ENCODE assay signal across 32 cellular contexts in the genomic region with DNA sequence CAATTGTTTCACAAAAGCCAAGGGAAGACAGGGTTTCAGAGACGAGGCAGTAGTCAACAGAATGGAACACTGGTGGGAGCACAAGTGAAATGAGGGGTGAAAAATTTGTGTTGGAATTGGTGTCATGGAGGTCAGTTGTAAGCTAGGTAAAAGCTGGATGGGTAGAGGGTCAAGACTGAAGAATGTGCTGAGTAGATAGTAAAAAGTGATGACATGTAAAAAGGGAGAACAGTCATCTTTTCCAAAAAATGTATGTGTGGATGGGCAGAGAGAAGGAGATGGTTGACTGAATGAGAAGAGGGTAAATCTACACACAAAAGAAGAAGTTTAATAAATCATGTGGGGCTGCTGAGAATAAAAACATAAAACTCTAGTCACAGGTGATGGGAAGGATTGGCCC.
"Had no signal": no experiment of that assay in that cellular context is flagged by ENCODE, and none has a peak within 500 bp of the region (broad histone marks: within the 10 kb centered on the region; RNA-seq: fewer than 3 reads in every experiment).

No MANE protein-coding gene starts in this region.

- ATAC-seq: activated CD8-positive, alpha-beta T cell treated with anti-CD3 and anti-CD28 coated beads for 36 hours; activated naive CD4-positive, alpha-beta T cell treated with anti-CD3 and anti-CD28 coated beads, Interleukin-2, amount 50 U/mL, for 72 hours; activated T-cell treated with anti-CD3 and anti-CD28 coated beads, Interleukin-2, amount 50 U/mL, for 4 hours; activated T-cell treated with anti-CD3 and anti-CD28 coated beads, Interleukin-2, amount 50 U/mL, for 72 hours; activated T-helper 17 cell treated with anti-CD3 and anti-CD28 coated beads, Interleukin-2, amount 50 U/mL, for 72 hours; body of pancreas had no signal

- H3K4me1 ChIP-seq: adrenal gland, body of pancreas, breast epithelium had no signal

- H3K4me3 ChIP-seq: adrenal gland, body of pancreas, breast epithelium had no signal

- H3K27ac ChIP-seq: adrenal gland, body of pancreas, brain microvascular endothelial cell, breast epithelium, VCaP had no signal

- H3K27me3 ChIP-seq: adrenal gland, body of pancreas, brain microvascular endothelial cell, breast epithelium had no signal

- H3K36me3 ChIP-seq: adrenal gland, brain microvascular endothelial cell, breast epithelium had no signal

- DNase-seq: activated B cell treated with CpG ODN at 0.5 μM for 24 hours; activated CD4-positive, alpha-beta memory T cell treated with anti-CD3 and anti-CD28 coated beads for 36 hours; activated CD4-positive, alpha-beta T cell treated with anti-CD3 and anti-CD28 coated beads for 4 hours; activated CD4-positive, alpha-beta T cell treated with anti-CD3 and anti-CD28 coated beads, Interleukin-2, amount 10 ng/mL, durations not matched to agents 24 days and 14 days; activated CD4-positive, alpha-beta T cell treated with anti-CD3 and anti-CD28 coated beads, Interleukin-2, amount 50 U/mL, for 1 hour; activated CD4-positive, alpha-beta T cell treated with anti-CD3 and anti-CD28 coated beads, Interleukin-2, amount 50 U/mL, for 4 hours; activated CD4-positive, CD25-positive, alpha-beta regulatory T cell treated with anti-CD3 and anti-CD28 coated beads, Interleukin-2, amount 50 U/mL, for 72 hours; activated CD8-positive, alpha-beta memory T cell treated with anti-CD3 and anti-CD28 coated beads, Interleukin-2, amount 50 U/mL, for 4 hours; activated CD8-positive, alpha-beta T cell treated with anti-CD3 and anti-CD28 coated beads for 36 hours; activated effector memory CD4-positive, alpha-beta T cell treated with anti-CD3 and anti-CD28 coated beads, Interleukin-2, amount 50 U/mL, for 16 hours; activated gamma-delta T cell treated with Interleukin-2 at 50 U/mL for 16 hours; activated naive CD4-positive, alpha-beta T cell; activated naive CD4-positive, alpha-beta T cell treated with anti-CD3 and anti-CD28 coated beads for 36 hours; activated naive CD4-positive, alpha-beta T cell treated with anti-CD3 and anti-CD28 coated beads, Interleukin-2, amount 50 U/mL, for 16 hours; activated naive CD8-positive, alpha-beta T cell treated with anti-CD3 and anti-CD28 coated beads for 36 hours; activated T-cell treated with anti-CD3 and anti-CD28 coated beads for 4 hours; activated T-cell treated with anti-CD3 and anti-CD28 coated beads, Interleukin-2, amount 50 U/mL, for 1 hour; activated T-cell treated with anti-CD3 and anti-CD28 coated beads, Interleukin-2, amount 50 U/mL, for 4 hours; activated T-cell treated with anti-CD3 and anti-CD28 coated beads, Interleukin-2, amount 50 U/mL, for 72 hours; adrenal gland; amniotic stem cell; aorta; body of pancreas; brain microvascular endothelial cell; central memory CD4-positive, alpha-beta T cell; T-helper 2 cell; T-helper 9 cell had no signal

- FAIRE-seq: astrocyte had no signal

- H3K9me3 ChIP-seq: body of pancreas, breast epithelium had no signal
